Comparison of ENCODE assay signal across 1 cellular context in the genomic region with DNA sequence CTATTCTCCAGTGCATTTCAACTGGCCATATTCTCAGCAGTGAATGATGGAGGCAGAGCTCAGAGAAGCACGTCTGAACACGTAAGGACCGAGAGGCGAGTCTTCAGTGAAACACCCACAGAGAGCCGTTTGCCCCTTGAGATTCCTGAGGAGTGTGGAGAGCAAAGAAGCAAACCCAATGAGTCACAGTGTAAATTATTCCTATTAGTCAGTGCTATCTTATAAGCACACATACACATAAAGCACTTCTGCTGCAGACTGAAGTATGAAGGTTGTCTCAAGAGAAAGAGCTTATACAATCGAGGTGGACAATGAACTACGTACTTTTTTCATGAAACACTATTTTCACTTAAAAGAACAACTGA.
TF ChIP-seq lines count a peak whose summit lies in the region.

No MANE protein-coding gene starts in this region.

TF ChIP-seq in HepG2, 621 proteins besides CTCF, POLR2A, EP300 and RAD21 (continued from another document):
- TF ChIP-seq ZNF644 (CRISPR knock-in tag; IDR thresholded peaks at IDR 0.05; ENCODE audit: low read depth): no peak
